In genomic region chr4:13980317-13980716, GRCh38 we compare ENCODE assay signal across 11 cellular contexts.
DNase-seq lines count a peak whose midpoint lies in the region; ATAC-seq and TF ChIP-seq lines count a peak whose summit lies in the region.
"Had no signal": no experiment of that assay in that cellular context is flagged by ENCODE, and none has a peak within 500 bp of the region (broad histone marks: within the 10 kb centered on the region; RNA-seq: fewer than 3 reads in every experiment).

No MANE protein-coding gene starts in this region.

- no peaks in the 10 kb centered on the region for H3K9me2 ChIP-seq in OCI-LY7 (ENCODE audit: insufficient read depth, low read length)

- H3K9me3 ChIP-seq in OCI-LY7 (ENCODE audit: low read length), result no peaks in the 10 kb centered on the region

- no peak overlapping the region for H2AFZ ChIP-seq in OCI-LY7 (ENCODE audit: low read length)

- H3K36me3 ChIP-seq in OCI-LY7 (ENCODE audit: insufficient read depth, low read length), result no peaks in the 10 kb centered on the region

- CTCF ChIA-PET in OCI-LY7 (lab: Charles Lee; ENCODE audit: unreplicated experiment), result no interaction called here

- H4K20me1 ChIP-seq in OCI-LY7 (ENCODE audit: insufficient read depth, low read length), result no peaks in the 10 kb centered on the region

- no peak for TF ChIP-seq CTCF in OCI-LY7 (conservative IDR thresholded peaks at IDR 0.05; ENCODE audit: low read length)

- BruUV-seq in OCI-LY7 (replicated peaks; lab: Mats Ljungman, UMichigan), result no TSS peak

- DNase-seq in GDM1 (lab: John Stamatoyannopoulos, UW), result peak; percentile 52
- peak; percentile 57 for DNase-seq in T1000 (lab: John Stamatoyannopoulos, UW)
- peak; percentile 94 for DNase-seq in kidney tubule cell (ENCODE audit: low spot score)
- no peak for DNase-seq in OCI-LY7 (ENCODE audit: low spot score)
- DNase-seq in activated CD4-positive, alpha-beta T cell treated with anti-CD3 and anti-CD28 coated beads, Interleukin-2, amount 50 U/mL, for 1 hour, result no peak
- no peak for DNase-seq in NCI-H774 (lab: John Stamatoyannopoulos, UW)
- DNase-seq in NCI-H524 (lab: John Stamatoyannopoulos, UW), result no peak
- DNase-seq: amygdala had no signal

- no peaks in the 10 kb centered on the region for H3K79me2 ChIP-seq in OCI-LY7 (ENCODE audit: insufficient read depth, low read depth, low read length)

- no peak overlapping the region for H3K4me2 ChIP-seq in OCI-LY7 (ENCODE audit: low read length)

- H3K4me3 ChIP-seq in OCI-LY7 (ENCODE audit: low read depth, low read length, poor library complexity, severe bottlenecking), result no peak overlapping the region
- H3K4me3 ChIP-seq: SK-N-MC had no signal

- peak; percentile 70 for ATAC-seq in HG02970 (IDR thresholded peaks at IDR 0.05; ENCODE audit: low FRiP score, unreplicated experiment)
- ATAC-seq: left lobe of liver had no signal

- POLR2A ChIA-PET in OCI-LY7 (lab: Charles Lee), result no interaction called here

- H3K4me1 ChIP-seq in OCI-LY7 (ENCODE audit: insufficient read depth, low read length, poor library complexity, severe bottlenecking), result no peaks in the 10 kb centered on the region

- H3K27ac ChIP-seq in OCI-LY7 (ENCODE audit: low read depth, low read length, poor library complexity, severe bottlenecking), result no peak overlapping the region
- H3K27ac ChIP-seq: SK-N-MC had no signal

- intact Hi-C loops in OCI-LY7 (cut with micrococcal nuclease; ENCODE audit: unreplicated experiment), result no loop called here

Comparison
In these comparisons a context has a peak if more than half of its experiments do, and no peak if none do; other contexts are left out.
1. DNase-seq: peak in GDM1 (single experiment), T1000 (single experiment) and kidney tubule cell (single experiment); none in OCI-LY7 (single experiment), activated CD4-positive, alpha-beta T cell treated with anti-CD3 and anti-CD28 coated beads, Interleukin-2, amount 50 U/mL, for 1 hour (single experiment), NCI-H774 (single experiment) and NCI-H524 (0 of 2).